6 cellular contexts compared by ENCODE assay signal in the genomic region with DNA sequence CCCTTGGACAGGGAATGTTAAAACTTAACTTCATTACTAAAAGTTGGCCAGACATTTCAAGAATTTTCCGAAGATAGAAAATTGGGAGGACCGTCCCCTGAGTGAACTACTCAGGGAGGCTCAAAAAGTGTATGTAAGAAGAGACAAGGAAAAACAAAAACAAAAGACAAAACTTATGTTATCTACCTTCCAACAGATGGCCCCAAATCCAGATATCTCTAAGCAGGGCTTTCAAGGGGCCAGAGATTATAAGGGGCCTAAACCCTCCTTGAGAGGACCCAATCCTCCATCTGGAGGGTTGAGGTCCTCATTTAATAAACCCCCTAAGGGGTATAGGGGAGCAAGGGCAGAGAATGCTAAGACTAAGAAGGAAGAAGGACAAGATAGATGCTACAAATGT.
"Had no signal": no experiment of that assay in that cellular context is flagged by ENCODE, and none has a peak within 500 bp of the region (broad histone marks: within the 10 kb centered on the region; RNA-seq: fewer than 3 reads in every experiment).

No MANE protein-coding gene starts in this region.

- H3K4me3 ChIP-seq: GM23338 had no signal

- H3K27ac ChIP-seq: KMS-11 had no signal

- H3K9ac ChIP-seq: KMS-11 had no signal

- H3K4me3 Mint-ChIP-seq: GM23338, H9 had no signal

- DNase-seq: H9, HCEC 1CT, IMR-90, KBM-7 had no signal

- H3K27ac Mint-ChIP-seq: GM23338, H9 had no signal

- H3K9me3 Mint-ChIP-seq: GM23338, H9 had no signal
